In genomic region chr20:45101333-45101850, GRCh38 we compare ENCODE assay signal across 26 cellular contexts. TPM values are rescaled to one million over a fixed set of nuclear protein-coding genes. Genes with fewer than 3 reads are reported as not detected.
DNase-seq lines count a peak whose midpoint lies in the region; TF ChIP-seq lines count a peak whose summit lies in the region.
"Had no signal": no experiment of that assay in that cellular context is flagged by ENCODE, and none has a peak within 500 bp of the region (broad histone marks: within the 10 kb centered on the region; RNA-seq: fewer than 3 reads in every experiment).

No MANE protein-coding gene starts in this region.

- no peak overlapping the region for H2BK5ac ChIP-seq in neuronal stem cell (ENCODE audit: low read length)

- H2AFZ ChIP-seq in neuronal stem cell (ENCODE audit: low read length) (peak overlapping the region; percentile 89), mammary epithelial cell (ENCODE audit: low read depth, low read length) (no peak overlapping the region)

- no peaks in the 10 kb centered on the region for H3K79me1 ChIP-seq in neuronal stem cell (ENCODE audit: low read depth, low read length)

- H3K23ac ChIP-seq in neuronal stem cell (ENCODE audit: low read depth, low read length, poor library complexity), result peak overlapping the region; percentile 5

- H3K4me1 ChIP-seq in BLaER1 treated with 17β-estradiol and CSF1 and Interleukin-3, amounts not matched to agents 10 nM and 100 nM, result peaks cover 14 to 31% (median 28%) of the 10 kb centered on the region in 10 experiments
- H3K4me1 ChIP-seq in NT2/D1 (ENCODE audit: insufficient read depth, insufficient read length), result no peaks in the 10 kb centered on the region
- H3K4me1 ChIP-seq in iPS-18a (ENCODE audit: control insufficient read depth, low read depth, low read length), result peaks cover 4% of the 10 kb centered on the region
- no peaks in the 10 kb centered on the region for H3K4me1 ChIP-seq in neuronal stem cell (ENCODE audit: control insufficient read depth in 2 of 2, insufficient read depth in 1 of 2, low read depth in 1 of 2, low read length in 2 of 2)
- H3K4me1 ChIP-seq in mammary epithelial cell (ENCODE audit: insufficient read depth, low read length), result peaks cover 20% of the 10 kb centered on the region
- H3K4me1 ChIP-seq: A549 had no signal

- no peaks in the 10 kb centered on the region for H3K36me3 ChIP-seq in BLaER1 treated with 17β-estradiol and CSF1 and Interleukin-3, amounts not matched to agents 10 nM and 100 nM
- H3K36me3 ChIP-seq in NT2/D1 (ENCODE audit: insufficient read depth, insufficient read length, low read length) (no peaks in the 10 kb centered on the region), iPS-18a (ENCODE audit: control insufficient read depth, low read depth, low read length) (no peaks in the 10 kb centered on the region), neuronal stem cell (replicated peaks in 1 of 2; ENCODE audit: control insufficient read depth in 2 of 2, insufficient read depth in 2 of 2, low read length in 2 of 2) (no peaks in the 10 kb centered on the region), mammary epithelial cell (ENCODE audit: insufficient read depth, low read length) (no peaks in the 10 kb centered on the region)
- H3K36me3 ChIP-seq: gastroesophageal sphincter, neutrophil had no signal

- H2BK15ac ChIP-seq in neuronal stem cell (ENCODE audit: low read length), result no peak overlapping the region

- no peak overlapping the region for H3K27ac ChIP-seq in BLaER1 treated with 17β-estradiol and CSF1 and Interleukin-3, amounts not matched to agents 10 nM and 100 nM
- H3K27ac ChIP-seq in iPS-18a (ENCODE audit: low read length) (no peak overlapping the region), neuronal stem cell (replicated peaks; ENCODE audit: low read length) (no peak overlapping the region), mammary epithelial cell (ENCODE audit: insufficient read depth, low read depth, low read length) (no peak overlapping the region)
- H3K27ac ChIP-seq: A549, gastroesophageal sphincter, neutrophil had no signal

- H3K4ac ChIP-seq in neuronal stem cell (ENCODE audit: low read length), result no peak overlapping the region

- intact Hi-C loops in mammary epithelial cell (cut with micrococcal nuclease), result no loop called here

- BruUV-seq in mammary epithelial cell (replicated peaks; lab: Mats Ljungman, UMichigan), result no TSS peak

- no peak for TF ChIP-seq CTCF in GM13976 (IDR thresholded peaks at IDR 0.05; ENCODE audit: borderline replicate concordance, control extremely low read depth, extremely low read depth, insufficient read depth, missing control alignments)
- no peak for TF ChIP-seq CTCF in mammary epithelial cell (conservative IDR thresholded peaks at IDR 0.05 in 1 of 2, IDR thresholded peaks at IDR 0.05 in 1 of 2; ENCODE audit: extremely low read depth in 1 of 2, insufficient read depth in 1 of 2, low read depth in 1 of 2, low read length in 2 of 2)

- H3K79me2 ChIP-seq in mammary epithelial cell (ENCODE audit: insufficient read depth, low read length), result no peaks in the 10 kb centered on the region

- H3K4me2 ChIP-seq in BLaER1 treated with 17β-estradiol and CSF1 and Interleukin-3, amounts not matched to agents 10 nM and 100 nM, result peak overlapping the region; percentile 55 to 93 (median 71)
- H3K4me2 ChIP-seq in neuronal stem cell (ENCODE audit: insufficient read depth, low read length, poor library complexity, severe bottlenecking) (peak overlapping the region; percentile 46), mammary epithelial cell (ENCODE audit: insufficient read depth, low read depth, low read length) (no peak overlapping the region)
- H3K4me2 ChIP-seq: A549 had no signal

- dilution Hi-C loops in mammary epithelial cell (cut with HindIII; ENCODE audit: low sequenced_read_pairs), result no loop called here

- peak overlapping the region in 2 of 11 experiments; percentile 21 to 43; a peak in 2 of 22 replicates for H3K9ac ChIP-seq in BLaER1 treated with 17β-estradiol and CSF1 and Interleukin-3, amounts not matched to agents 10 nM and 100 nM
- H3K9ac ChIP-seq in NT2/D1 (ENCODE audit: insufficient read length, low read depth), result peak overlapping the region; percentile 59
- no peak overlapping the region for H3K9ac ChIP-seq in iPS-18a (ENCODE audit: low read length)
- no peak overlapping the region for H3K9ac ChIP-seq in neuronal stem cell (ENCODE audit: low read depth, low read length, poor library complexity)
- H3K9ac ChIP-seq in mammary epithelial cell (ENCODE audit: insufficient read depth, low read length), result no peak overlapping the region

- in situ Hi-C loops in GM13976 (cut with MboI; ENCODE audit: low sequenced_read_pairs, unreplicated experiment), result no loop called here
- in situ Hi-C loops in mammary epithelial cell (cut with MboI; ENCODE audit: low sequenced_read_pairs in 2 of 2), result no loop called here

- CTCF ChIA-PET in mammary epithelial cell (lab: Charles Lee; ENCODE audit: low non-redundant PET), result no interaction called here

- no peak overlapping the region for H2BK120ac ChIP-seq in neuronal stem cell (ENCODE audit: low read depth, low read length)

- no peak overlapping the region for H3K14ac ChIP-seq in neuronal stem cell (ENCODE audit: low read length)

- no CpG with 5 or more reads among the region's 6 CpGs for WGBS in neuronal stem cell (ENCODE audit: extremely low coverage in 2 of 2, insufficient read length in 2 of 2, insufficient replicate concordance in 1 of 2), 2 donors
- WGBS in mammary epithelial cell (ENCODE audit: low coverage, missing lambda C conversion rate), result 45% methylated on average over 6 of the region's 6 CpGs

- no peak overlapping the region for H4K8ac ChIP-seq in neuronal stem cell (ENCODE audit: low read depth, low read length)

- no peak overlapping the region for H3K18ac ChIP-seq in neuronal stem cell (ENCODE audit: low read length)

- peaks cover 25 to 33% (median 30%) of the 10 kb centered on the region in 11 experiments for H3K27me3 ChIP-seq in BLaER1 treated with 17β-estradiol and CSF1 and Interleukin-3, amounts not matched to agents 10 nM and 100 nM
- H3K27me3 ChIP-seq in NT2/D1 (ENCODE audit: insufficient read depth, insufficient read length) (peaks cover 48% of the 10 kb centered on the region), iPS-18a (ENCODE audit: control insufficient read depth, insufficient read depth, low read length) (peaks cover 48% of the 10 kb centered on the region), neuronal stem cell (ENCODE audit: control insufficient read depth in 3 of 3, insufficient read depth in 3 of 3, low read depth in 1 of 3, low read length in 3 of 3) (peaks cover 4 to 69% (median 47%) of the 10 kb centered on the region in 3 experiments), mammary epithelial cell (ENCODE audit: insufficient read depth, low read length) (no peaks in the 10 kb centered on the region)

- DNase-seq in NT2/D1 (ENCODE audit: low read depth, low spot score), result no peak
- no peak for DNase-seq in neuronal stem cell (ENCODE audit: low spot score)
- DNase-seq in dermis blood vessel endothelial cell, result no peak
- DNase-seq in activated CD4-positive, alpha-beta T cell treated with anti-CD3 and anti-CD28 coated beads for 48 hours, result no peak
- no peak for DNase-seq in GM13976 (ENCODE audit: low spot score)
- DNase-seq in mammary epithelial cell, result no peak
- DNase-seq: activated B cell treated with CpG ODN at 0.5 μM for 24 hours; activated CD8-positive, alpha-beta T cell treated with anti-CD3 and anti-CD28 coated beads for 36 hours; activated naive CD4-positive, alpha-beta T cell treated with Interleukin-2 at 50 U/mL for 16 hours; activated T-cell treated with anti-CD3 and anti-CD28 coated beads, Interleukin-2, amount 50 U/mL, for 24 hours; central memory CD4-positive, alpha-beta T cell; left cardiac atrium; NCI-H1048; NCI-H1930; NCI-H345; stimulated activated CD4-positive, alpha-beta T cell treated with anti-CD3 and anti-CD28 coated beads, Interleukin-12 subunit alpha, Interleukin-12 subunit beta, amount 100 ng/mL, for 4 hours; T-helper 2 cell had no signal

- H2BK12ac ChIP-seq in neuronal stem cell (ENCODE audit: low read length), result no peak overlapping the region

- peaks cover 0 to 15% (median 0%) of the 10 kb centered on the region in 11 experiments; a peak in 3 of 22 replicates for H4K20me1 ChIP-seq in BLaER1 treated with 17β-estradiol and CSF1 and Interleukin-3, amounts not matched to agents 10 nM and 100 nM
- no peaks in the 10 kb centered on the region for H4K20me1 ChIP-seq in mammary epithelial cell (ENCODE audit: insufficient read depth, low read length)

- no peak overlapping the region for H4K91ac ChIP-seq in neuronal stem cell (ENCODE audit: low read depth, low read length, poor library complexity)

- no peak overlapping the region for H2AK5ac ChIP-seq in neuronal stem cell (ENCODE audit: low read depth, low read length)

- H3K9me3 ChIP-seq in BLaER1 treated with 17β-estradiol and CSF1 and Interleukin-3, amounts not matched to agents 10 nM and 100 nM (replicated peaks in 1 of 11), result no peaks in the 10 kb centered on the region
- H3K9me3 ChIP-seq in NT2/D1 (ENCODE audit: insufficient read depth, low read length) (no peaks in the 10 kb centered on the region; the same call in 1 of the 2 replicates), iPS-18a (ENCODE audit: control insufficient read depth, low read depth, low read length) (no peaks in the 10 kb centered on the region), neuronal stem cell (replicated peaks in 1 of 2; ENCODE audit: control insufficient read depth in 2 of 2, insufficient read depth in 1 of 2, low read depth in 1 of 2, low read length in 2 of 2) (peaks cover 0 to 8% of the 10 kb centered on the region in 2 donors), mammary epithelial cell (replicated peaks; ENCODE audit: insufficient read depth, low read length) (no peaks in the 10 kb centered on the region)
- H3K9me3 ChIP-seq: A549, gastroesophageal sphincter, mucosa of descending colon, neutrophil had no signal

- H3K4me3 ChIP-seq in BLaER1 treated with 17β-estradiol and CSF1 and Interleukin-3, amounts not matched to agents 10 nM and 100 nM, result peak overlapping the region in 1 of 10 experiments; percentile 52; a peak in 1 of 20 replicates
- H3K4me3 ChIP-seq in NT2/D1 (ENCODE audit: insufficient read length, low read depth) (no peak overlapping the region), iPS-18a (ENCODE audit: low read length) (peak overlapping the region; percentile 20), neuronal stem cell (ENCODE audit: low read length in 2 of 2) (no peak overlapping the region), mammary epithelial cell (replicated peaks in 1 of 3; ENCODE audit: insufficient read depth in 1 of 3, low read depth in 2 of 3, low read length in 3 of 3) (no peak overlapping the region)
- H3K4me3 ChIP-seq: A549, gastroesophageal sphincter, mucosa of descending colon had no signal

RNA-seq across cellular contexts. Expression of gene KCNS1, which starts 0.5 kb away (rescaled TPM):
- polyA plus RNA-seq in neuronal stem cell (2013, experiment 1 of 2), result 0.13 TPM
- 0.11 TPM for polyA plus RNA-seq in neuronal stem cell (2013, experiment 2 of 2)
- total RNA-seq in dermis blood vessel endothelial cell (0.33 and 0.68 TPM in 2 replicates), mammary epithelial cell (under 1 TPM; 0.26 to 0.33 TPM)
- 0.32 TPM for polyA plus RNA-seq in mammary epithelial cell
- polyA minus RNA-seq in mammary epithelial cell, result 0.62 TPM
- total RNA-seq: activated B cell treated with CpG ODN at 0.5 μM for 24 hours, gastroesophageal sphincter had no signal
- polyA plus RNA-seq: A549 had no signal

RNA-seq across cellular contexts. Expression of gene WFDC5, which starts 13.6 kb away (rescaled TPM):
- not detected for polyA plus RNA-seq in neuronal stem cell (2013, experiment 1 of 2)
- polyA plus RNA-seq in neuronal stem cell (2013, experiment 2 of 2), result not detected
- total RNA-seq in dermis blood vessel endothelial cell, result not detected in 2 replicates
- total RNA-seq in mammary epithelial cell, result under 1 TPM; 0.33 to 0.49 TPM
- 0.41 TPM for polyA plus RNA-seq in mammary epithelial cell
- not detected for polyA minus RNA-seq in mammary epithelial cell
- total RNA-seq: activated B cell treated with CpG ODN at 0.5 μM for 24 hours; activated CD8-positive, alpha-beta T cell treated with anti-CD3 and anti-CD28 coated beads for 36 hours; gastroesophageal sphincter; left cardiac atrium; mucosa of descending colon; SK-MEL-5 had no signal
- polyA plus RNA-seq: A549, BJ had no signal

RNA-seq across cellular contexts. Expression of gene WFDC12, which starts 22.9 kb away (rescaled TPM):
- not detected for polyA plus RNA-seq in neuronal stem cell (2013, experiment 1 of 2)
- not detected for polyA plus RNA-seq in neuronal stem cell (2013, experiment 2 of 2)
- total RNA-seq in dermis blood vessel endothelial cell (not detected in 2 replicates), mammary epithelial cell (not detected)
- 0.10 TPM for polyA plus RNA-seq in mammary epithelial cell
- polyA minus RNA-seq in mammary epithelial cell, result not detected
- total RNA-seq: activated B cell treated with CpG ODN at 0.5 μM for 24 hours; activated CD8-positive, alpha-beta T cell treated with anti-CD3 and anti-CD28 coated beads for 36 hours; gastroesophageal sphincter; left cardiac atrium; mucosa of descending colon; SK-MEL-5; ureter had no signal
- polyA plus RNA-seq: A549, BJ had no signal
